25 cellular contexts compared by ENCODE assay signal in the genomic region with DNA sequence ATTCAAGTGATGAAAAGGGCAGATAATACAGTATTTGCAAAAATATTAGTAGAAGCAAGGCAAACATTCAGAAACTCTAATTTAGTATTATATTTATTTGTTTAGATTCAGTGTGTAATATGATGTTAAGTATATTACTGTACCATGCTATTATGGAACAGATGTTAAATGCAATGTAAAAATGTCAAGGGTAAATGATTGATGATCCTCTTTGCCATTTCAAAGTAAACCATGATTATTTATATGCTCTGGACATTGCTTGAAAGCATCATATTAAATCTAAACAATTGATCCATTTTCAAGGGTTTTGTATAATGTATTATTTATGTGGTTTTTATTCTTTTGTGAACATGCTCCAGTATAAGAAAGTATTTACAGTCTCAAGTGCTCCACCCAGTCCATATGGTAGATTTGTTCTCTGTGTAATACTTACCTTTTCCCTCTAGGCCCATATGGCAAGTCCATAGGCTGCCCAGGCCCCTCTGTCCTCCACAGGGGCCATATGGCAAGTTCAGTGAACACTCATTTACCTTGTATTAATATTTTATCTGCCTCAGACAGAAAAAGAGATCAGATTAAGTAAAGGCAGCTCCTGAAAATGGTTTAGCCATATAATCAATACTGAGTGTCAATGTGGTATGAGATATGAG.
DNase-seq lines count a peak whose midpoint lies in the region; ATAC-seq and TF ChIP-seq lines count a peak whose summit lies in the region.
"Had no signal": no experiment of that assay in that cellular context is flagged by ENCODE, and none has a peak within 500 bp of the region (broad histone marks: within the 10 kb centered on the region; RNA-seq: fewer than 3 reads in every experiment).

No MANE protein-coding gene starts in this region.

- CTCF ChIA-PET in SK-N-SH (lab: Yijun Ruan, JAX): interaction anchor here (1.0 kb wide), 1 partner anchor 480 kb away, joined by 3 read pairs; no protein-coding TSS in a partner anchor
- CTCF ChIA-PET in CD8-positive, alpha-beta T cell (lab: Charles Lee): no interaction called here

- H3K27ac ChIP-seq in WERI-Rb-1: peak overlapping the region; percentile 48
- H3K27ac ChIP-seq in SK-N-SH (ENCODE audit: low read depth in 2 of 2, low read length in 1 of 2): no peak overlapping the region
- no peak overlapping the region for H3K27ac ChIP-seq in CD8-positive, alpha-beta T cell (ENCODE audit: low read depth, low read length)
- H3K27ac ChIP-seq: coronary artery, transverse colon had no signal

- H3K9me3 ChIP-seq in WERI-Rb-1 (ENCODE audit: severe bottlenecking) (no peaks in the 10 kb centered on the region), SK-N-SH (no peaks in the 10 kb centered on the region)
- H3K9me3 ChIP-seq in CD8-positive, alpha-beta T cell (ENCODE audit: low read length): no peaks in the 10 kb centered on the region
- H3K9me3 ChIP-seq: transverse colon had no signal

- no peak for TF ChIP-seq RAD21 in SK-N-SH (IDR thresholded peaks at IDR 0.05; ENCODE audit: low read length)

- H3K9me2 ChIP-seq in SK-N-SH: no peaks in the 10 kb centered on the region

- no peaks in the 10 kb centered on the region for H3F3A ChIP-seq in SK-N-SH (replicated peaks; ENCODE audit: insufficient read depth)

- ATAC-seq in Right ventricle myocardium superior (ENCODE audit: poor library complexity): no peak
- no peak for ATAC-seq in CD8-positive, alpha-beta T cell
- no peak for ATAC-seq in naive thymus-derived CD8-positive, alpha-beta T cell
- ATAC-seq: activated CD4-positive, CD25-positive, alpha-beta regulatory T cell treated with anti-CD3 and anti-CD28 coated beads, Interleukin-2, amount 50 U/mL, for 24 hours; GM23338; stimulated activated memory B cell treated with anti-CD40 and anti-IgM and Interleukin-4, amounts not matched to agents 10 μg/mL and 1 μg/mL and 100 μg/mL, for 72 hours had no signal

- no peak overlapping the region for H3K9ac ChIP-seq in SK-N-SH

- H3K4me1 Mint-ChIP-seq in CD8-positive, alpha-beta T cell (ENCODE audit: low read depth): no peaks in the 10 kb centered on the region
- H3K4me1 Mint-ChIP-seq in naive thymus-derived CD8-positive, alpha-beta T cell: no peaks in the 10 kb centered on the region
- H3K4me1 Mint-ChIP-seq: B cell; CD8-positive, alpha-beta memory T cell; GM23338; IgD-negative memory B cell; stimulated activated memory B cell treated with anti-CD40 and anti-IgM and Interleukin-4, amounts not matched to agents 10 μg/mL and 1 μg/mL and 100 μg/mL, for 72 hours had no signal

- TF ChIP-seq CTCF in WERI-Rb-1 (IDR thresholded peaks at IDR 0.05; ENCODE audit: low read depth, low read length) (no peak), SK-N-SH (IDR thresholded peaks at IDR 0.05) (no peak)
- TF ChIP-seq CTCF in CD8-positive, alpha-beta T cell (IDR thresholded peaks at IDR 0.05): no peak

- H4K20me1 ChIP-seq in SK-N-SH (ENCODE audit: insufficient read depth): no peaks in the 10 kb centered on the region

- no peaks in the 10 kb centered on the region for H3K36me3 Mint-ChIP-seq in CD8-positive, alpha-beta T cell
- no peaks in the 10 kb centered on the region for H3K36me3 Mint-ChIP-seq in naive thymus-derived CD8-positive, alpha-beta T cell
- H3K36me3 Mint-ChIP-seq: CD8-positive, alpha-beta memory T cell; IgD-negative memory B cell; stimulated activated memory B cell treated with anti-CD40 and anti-IgM and Interleukin-4, amounts not matched to agents 10 μg/mL and 1 μg/mL and 100 μg/mL, for 72 hours had no signal

- no peak overlapping the region for H3K27ac Mint-ChIP-seq in CD8-positive, alpha-beta T cell
- H3K27ac Mint-ChIP-seq in naive thymus-derived CD8-positive, alpha-beta T cell: no peak overlapping the region
- H3K27ac Mint-ChIP-seq: B cell; CD8-positive, alpha-beta memory T cell; GM23338; IgD-negative memory B cell; stimulated activated memory B cell treated with anti-CD40 and anti-IgM and Interleukin-4, amounts not matched to agents 10 μg/mL and 1 μg/mL and 100 μg/mL, for 72 hours had no signal

- TF ChIP-seq EP300 in SK-N-SH (IDR thresholded peaks at IDR 0.05; ENCODE audit: borderline replicate concordance in 1 of 2, low read depth in 1 of 2, low read length in 1 of 2): no peak

- DNase-seq in DMS 273 (lab: John Stamatoyannopoulos, UW; ENCODE audit: unreplicated experiment) (peak; percentile 92), NCI-H1417 (lab: John Stamatoyannopoulos, UW) (peak in 2 of 3 experiments; percentile 74 to 98), NCI-H446 treated with DMSO at 0.1 percent for 48 hours (lab: John Stamatoyannopoulos, UW) (peak; percentile 27), WERI-Rb-1 (peak; percentile 78), SK-N-SH (no peak), Right ventricle myocardium superior (no peak)
- DNase-seq in CD8-positive, alpha-beta T cell: no peak
- no peak for DNase-seq in naive thymus-derived CD8-positive, alpha-beta T cell
- DNase-seq: ACHN; activated CD4-positive, alpha-beta T cell treated with anti-CD3 and anti-CD28 coated beads, Interleukin-2, amount 50 U/mL, for 48 hours; activated naive CD4-positive, alpha-beta T cell treated with Interleukin-2 at 50 U/mL for 16 hours; caudate nucleus; CD8-positive, alpha-beta memory T cell; DMS79 treated with DMSO at 0.1 percent for 48 hours; GDM1; mammary epithelial cell; NCI-H2081 treated with DMSO at 0.1 percent for 48 hours; NCI-H510A treated with DMSO at 0.1 percent for 48 hours; transverse colon had no signal

- intact Hi-C loops in Right ventricle myocardium superior (cut with DNase I): no loop called here
- intact Hi-C loops in CD8-positive, alpha-beta T cell (cut with DNase I, micrococcal nuclease): no loop called here

- H3K4me3 ChIP-seq in WERI-Rb-1 (ENCODE audit: low read depth, low read length): no peak overlapping the region
- no peak overlapping the region for H3K4me3 ChIP-seq in SK-N-SH (ENCODE audit: low read depth in 2 of 2, low read length in 1 of 2)
- no peak overlapping the region for H3K4me3 ChIP-seq in CD8-positive, alpha-beta T cell (ENCODE audit: low read depth, low read length)
- H3K4me3 ChIP-seq: coronary artery, GM23338, transverse colon had no signal

- H3K4me3 Mint-ChIP-seq in CD8-positive, alpha-beta T cell: no peak overlapping the region
- H3K4me3 Mint-ChIP-seq in naive thymus-derived CD8-positive, alpha-beta T cell: no peak overlapping the region
- H3K4me3 Mint-ChIP-seq: B cell; CD8-positive, alpha-beta memory T cell; GM23338; IgD-negative memory B cell; stimulated activated memory B cell treated with anti-CD40 and anti-IgM and Interleukin-4, amounts not matched to agents 10 μg/mL and 1 μg/mL and 100 μg/mL, for 72 hours had no signal

- H3K27me3 Mint-ChIP-seq in CD8-positive, alpha-beta T cell (ENCODE audit: low read depth): no peaks in the 10 kb centered on the region
- H3K27me3 Mint-ChIP-seq in naive thymus-derived CD8-positive, alpha-beta T cell: no peaks in the 10 kb centered on the region
- H3K27me3 Mint-ChIP-seq: B cell; CD8-positive, alpha-beta memory T cell; IgD-negative memory B cell; stimulated activated memory B cell treated with anti-CD40 and anti-IgM and Interleukin-4, amounts not matched to agents 10 μg/mL and 1 μg/mL and 100 μg/mL, for 72 hours had no signal

- H3K79me2 ChIP-seq in SK-N-SH (ENCODE audit: insufficient read depth): no peaks in the 10 kb centered on the region

- no peaks in the 10 kb centered on the region for H3K36me3 ChIP-seq in WERI-Rb-1
- H3K36me3 ChIP-seq in SK-N-SH (replicated peaks in 1 of 2; ENCODE audit: control insufficient read depth in 1 of 2, insufficient read depth in 2 of 2, low read length in 1 of 2): no peaks in the 10 kb centered on the region
- H3K36me3 ChIP-seq in CD8-positive, alpha-beta T cell (ENCODE audit: insufficient read depth, low read length): no peaks in the 10 kb centered on the region
- H3K36me3 ChIP-seq: transverse colon had no signal

- POLR2A ChIA-PET in SK-N-SH (lab: Yijun Ruan, JAX): no interaction called here
- POLR2A ChIA-PET in CD8-positive, alpha-beta T cell (lab: Charles Lee): no interaction called here
- POLR2A ChIA-PET in naive thymus-derived CD8-positive, alpha-beta T cell (lab: Charles Lee): no interaction called here

- H3K9me3 Mint-ChIP-seq in CD8-positive, alpha-beta T cell: no peaks in the 10 kb centered on the region
- H3K9me3 Mint-ChIP-seq in naive thymus-derived CD8-positive, alpha-beta T cell: peaks cover 0 to 9% (median 0%) of the 10 kb centered on the region in 9 donors
- H3K9me3 Mint-ChIP-seq: GM23338 had no signal

- H2AFZ ChIP-seq in SK-N-SH (ENCODE audit: low read depth): no peak overlapping the region
- H2AFZ ChIP-seq: GM23338 had no signal

- H3K4me2 ChIP-seq in SK-N-SH: no peak overlapping the region
- H3K4me2 ChIP-seq: GM23338 had no signal

- H3K27me3 ChIP-seq in WERI-Rb-1 (ENCODE audit: insufficient read depth, low read depth, severe bottlenecking): no peaks in the 10 kb centered on the region
- no peaks in the 10 kb centered on the region for H3K27me3 ChIP-seq in SK-N-SH (ENCODE audit: insufficient read depth)
- H3K27me3 ChIP-seq in CD8-positive, alpha-beta T cell (ENCODE audit: insufficient read depth, low read length): no peaks in the 10 kb centered on the region
- H3K27me3 ChIP-seq: transverse colon had no signal

- peaks cover 0 to 7% of the 10 kb centered on the region in 2 experiments; a peak in 2 of 4 replicates for H3K4me1 ChIP-seq in SK-N-SH (ENCODE audit: control insufficient read depth in 1 of 2, insufficient read depth in 2 of 2, low read depth in 1 of 2, low read length in 1 of 2)
- no peaks in the 10 kb centered on the region for H3K4me1 ChIP-seq in CD8-positive, alpha-beta T cell (ENCODE audit: insufficient read depth, low read length)
- H3K4me1 ChIP-seq: transverse colon had no signal

TF ChIP-seq in SK-N-SH, 30 proteins besides CTCF, POLR2A, EP300 and RAD21 (continues in another document):
- TF ChIP-seq, protein P1, sequence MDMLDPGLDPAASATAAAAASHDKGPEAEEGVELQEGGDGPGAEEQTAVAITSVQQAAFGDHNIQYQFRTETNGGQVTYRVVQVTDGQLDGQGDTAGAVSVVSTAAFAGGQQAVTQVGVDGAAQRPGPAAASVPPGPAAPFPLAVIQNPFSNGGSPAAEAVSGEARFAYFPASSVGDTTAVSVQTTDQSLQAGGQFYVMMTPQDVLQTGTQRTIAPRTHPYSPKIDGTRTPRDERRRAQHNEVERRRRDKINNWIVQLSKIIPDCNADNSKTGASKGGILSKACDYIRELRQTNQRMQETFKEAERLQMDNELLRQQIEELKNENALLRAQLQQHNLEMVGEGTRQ (IDR thresholded peaks at IDR 0.05; ENCODE audit: borderline replicate concordance, low read depth, low read length): no peak
- TF ChIP-seq SIN3A (IDR thresholded peaks at IDR 0.05; ENCODE audit: borderline replicate concordance, low read depth, low read length) (no peak), YY1 (IDR thresholded peaks at IDR 0.05; ENCODE audit: low read depth) (no peak), NRF1 (IDR thresholded peaks at IDR 0.05; ENCODE audit: low read depth, low read length) (no peak), FOXJ3 (CRISPR knock-in tag; IDR thresholded peaks at IDR 0.05) (no peak)

Comparison
In these comparisons a context has a peak if more than half of its experiments do, and no peak if none do; other contexts are left out.
1. DNase-seq: peak in DMS 273 (single experiment), NCI-H1417 (2 of 3), NCI-H446 treated with DMSO at 0.1 percent for 48 hours (single experiment) and WERI-Rb-1 (single experiment); none in SK-N-SH (single experiment), Right ventricle myocardium superior (single experiment), CD8-positive, alpha-beta T cell (0 of 7) and naive thymus-derived CD8-positive, alpha-beta T cell (0 of 10).